Comparison of ENCODE assay signal across 3 cellular contexts in genomic region chr6:3911130-3911529, GRCh38.
TF ChIP-seq lines count a peak whose summit lies in the region.

No MANE protein-coding gene starts in this region.

TF ChIP-seq in SK-N-SH, 30 proteins besides CTCF, POLR2A, EP300 and RAD21 (continued from another document):
- no peak for TF ChIP-seq GABPA (IDR thresholded peaks at IDR 0.05; ENCODE audit: low read depth)
- no peak for TF ChIP-seq TCF12 (IDR thresholded peaks at IDR 0.05)
- no peak for TF ChIP-seq YY1 (IDR thresholded peaks at IDR 0.05; ENCODE audit: low read depth)
- TF ChIP-seq MAX (IDR thresholded peaks at IDR 0.05; ENCODE audit: low read depth): no peak
- no peak for TF ChIP-seq IRF3 (IDR thresholded peaks at IDR 0.05; ENCODE audit: low read depth, low read length)
- TF ChIP-seq SMC3 (IDR thresholded peaks at IDR 0.05; ENCODE audit: low read depth, low read length): no peak
- TF ChIP-seq NFIC (IDR thresholded peaks at IDR 0.05; ENCODE audit: borderline replicate concordance): no peak
- no peak for TF ChIP-seq SIN3A (IDR thresholded peaks at IDR 0.05; ENCODE audit: borderline replicate concordance, low read depth, low read length)
- no peak for TF ChIP-seq CHD2 (IDR thresholded peaks at IDR 0.05; ENCODE audit: low read length, partially characterized antibody)

TF ChIP-seq in SK-N-SH treated with all-trans-retinoic acid at 6 μM for 48 hours, 23 proteins besides CTCF, POLR2A, EP300 and RAD21 (continued from another document):
- TF ChIP-seq ESRRG (CRISPR knock-in tag; IDR thresholded peaks at IDR 0.05): no peak
- TF ChIP-seq ZFP30 (CRISPR knock-in tag; IDR thresholded peaks at IDR 0.05): no peak
- TF ChIP-seq, protein P1, sequence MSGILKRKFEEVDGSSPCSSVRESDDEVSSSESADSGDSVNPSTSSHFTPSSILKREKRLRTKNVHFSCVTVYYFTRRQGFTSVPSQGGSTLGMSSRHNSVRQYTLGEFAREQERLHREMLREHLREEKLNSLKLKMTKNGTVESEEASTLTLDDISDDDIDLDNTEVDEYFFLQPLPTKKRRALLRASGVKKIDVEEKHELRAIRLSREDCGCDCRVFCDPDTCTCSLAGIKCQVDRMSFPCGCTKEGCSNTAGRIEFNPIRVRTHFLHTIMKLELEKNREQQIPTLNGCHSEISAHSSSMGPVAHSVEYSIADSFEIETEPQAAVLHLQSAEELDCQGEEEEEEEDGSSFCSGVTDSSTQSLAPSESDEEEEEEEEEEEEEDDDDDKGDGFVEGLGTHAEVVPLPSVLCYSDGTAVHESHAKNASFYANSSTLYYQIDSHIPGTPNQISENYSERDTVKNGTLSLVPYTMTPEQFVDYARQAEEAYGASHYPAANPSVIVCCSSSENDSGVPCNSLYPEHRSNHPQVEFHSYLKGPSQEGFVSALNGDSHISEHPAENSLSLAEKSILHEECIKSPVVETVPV (CRISPR knock-in tag; IDR thresholded peaks at IDR 0.05): no peak
- TF ChIP-seq ZNF565 (CRISPR knock-in tag; conservative IDR thresholded peaks at IDR 0.05; ENCODE audit: low read depth): no peak
- TF ChIP-seq, protein P2, sequence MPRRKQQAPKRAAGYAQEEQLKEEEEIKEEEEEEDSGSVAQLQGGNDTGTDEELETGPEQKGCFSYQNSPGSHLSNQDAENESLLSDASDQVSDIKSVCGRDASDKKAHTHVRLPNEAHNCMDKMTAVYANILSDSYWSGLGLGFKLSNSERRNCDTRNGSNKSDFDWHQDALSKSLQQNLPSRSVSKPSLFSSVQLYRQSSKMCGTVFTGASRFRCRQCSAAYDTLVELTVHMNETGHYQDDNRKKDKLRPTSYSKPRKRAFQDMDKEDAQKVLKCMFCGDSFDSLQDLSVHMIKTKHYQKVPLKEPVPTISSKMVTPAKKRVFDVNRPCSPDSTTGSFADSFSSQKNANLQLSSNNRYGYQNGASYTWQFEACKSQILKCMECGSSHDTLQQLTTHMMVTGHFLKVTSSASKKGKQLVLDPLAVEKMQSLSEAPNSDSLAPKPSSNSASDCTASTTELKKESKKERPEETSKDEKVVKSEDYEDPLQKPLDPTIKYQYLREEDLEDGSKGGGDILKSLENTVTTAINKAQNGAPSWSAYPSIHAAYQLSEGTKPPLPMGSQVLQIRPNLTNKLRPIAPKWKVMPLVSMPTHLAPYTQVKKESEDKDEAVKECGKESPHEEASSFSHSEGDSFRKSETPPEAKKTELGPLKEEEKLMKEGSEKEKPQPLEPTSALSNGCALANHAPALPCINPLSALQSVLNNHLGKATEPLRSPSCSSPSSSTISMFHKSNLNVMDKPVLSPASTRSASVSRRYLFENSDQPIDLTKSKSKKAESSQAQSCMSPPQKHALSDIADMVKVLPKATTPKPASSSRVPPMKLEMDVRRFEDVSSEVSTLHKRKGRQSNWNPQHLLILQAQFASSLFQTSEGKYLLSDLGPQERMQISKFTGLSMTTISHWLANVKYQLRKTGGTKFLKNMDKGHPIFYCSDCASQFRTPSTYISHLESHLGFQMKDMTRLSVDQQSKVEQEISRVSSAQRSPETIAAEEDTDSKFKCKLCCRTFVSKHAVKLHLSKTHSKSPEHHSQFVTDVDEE (CRISPR knock-in tag; IDR thresholded peaks at IDR 0.05): no peak
- TF ChIP-seq ZFP3 (CRISPR knock-in tag; IDR thresholded peaks at IDR 0.05): no peak
- no peak for TF ChIP-seq OSR1 (CRISPR knock-in tag; IDR thresholded peaks at IDR 0.05)
- no peak for TF ChIP-seq RARB (CRISPR knock-in tag; IDR thresholded peaks at IDR 0.05)
- TF ChIP-seq, protein P3, sequence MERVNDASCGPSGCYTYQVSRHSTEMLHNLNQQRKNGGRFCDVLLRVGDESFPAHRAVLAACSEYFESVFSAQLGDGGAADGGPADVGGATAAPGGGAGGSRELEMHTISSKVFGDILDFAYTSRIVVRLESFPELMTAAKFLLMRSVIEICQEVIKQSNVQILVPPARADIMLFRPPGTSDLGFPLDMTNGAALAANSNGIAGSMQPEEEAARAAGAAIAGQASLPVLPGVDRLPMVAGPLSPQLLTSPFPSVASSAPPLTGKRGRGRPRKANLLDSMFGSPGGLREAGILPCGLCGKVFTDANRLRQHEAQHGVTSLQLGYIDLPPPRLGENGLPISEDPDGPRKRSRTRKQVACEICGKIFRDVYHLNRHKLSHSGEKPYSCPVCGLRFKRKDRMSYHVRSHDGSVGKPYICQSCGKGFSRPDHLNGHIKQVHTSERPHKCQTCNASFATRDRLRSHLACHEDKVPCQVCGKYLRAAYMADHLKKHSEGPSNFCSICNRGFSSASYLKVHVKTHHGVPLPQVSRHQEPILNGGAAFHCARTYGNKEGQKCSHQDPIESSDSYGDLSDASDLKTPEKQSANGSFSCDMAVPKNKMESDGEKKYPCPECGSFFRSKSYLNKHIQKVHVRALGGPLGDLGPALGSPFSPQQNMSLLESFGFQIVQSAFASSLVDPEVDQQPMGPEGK (CRISPR knock-in tag; IDR thresholded peaks at IDR 0.05; ENCODE audit: borderline replicate concordance): no peak

TF ChIP-seq in WTC11, 78 proteins besides CTCF, POLR2A, EP300 and RAD21 (continued from another document):
- TF ChIP-seq, protein P4, sequence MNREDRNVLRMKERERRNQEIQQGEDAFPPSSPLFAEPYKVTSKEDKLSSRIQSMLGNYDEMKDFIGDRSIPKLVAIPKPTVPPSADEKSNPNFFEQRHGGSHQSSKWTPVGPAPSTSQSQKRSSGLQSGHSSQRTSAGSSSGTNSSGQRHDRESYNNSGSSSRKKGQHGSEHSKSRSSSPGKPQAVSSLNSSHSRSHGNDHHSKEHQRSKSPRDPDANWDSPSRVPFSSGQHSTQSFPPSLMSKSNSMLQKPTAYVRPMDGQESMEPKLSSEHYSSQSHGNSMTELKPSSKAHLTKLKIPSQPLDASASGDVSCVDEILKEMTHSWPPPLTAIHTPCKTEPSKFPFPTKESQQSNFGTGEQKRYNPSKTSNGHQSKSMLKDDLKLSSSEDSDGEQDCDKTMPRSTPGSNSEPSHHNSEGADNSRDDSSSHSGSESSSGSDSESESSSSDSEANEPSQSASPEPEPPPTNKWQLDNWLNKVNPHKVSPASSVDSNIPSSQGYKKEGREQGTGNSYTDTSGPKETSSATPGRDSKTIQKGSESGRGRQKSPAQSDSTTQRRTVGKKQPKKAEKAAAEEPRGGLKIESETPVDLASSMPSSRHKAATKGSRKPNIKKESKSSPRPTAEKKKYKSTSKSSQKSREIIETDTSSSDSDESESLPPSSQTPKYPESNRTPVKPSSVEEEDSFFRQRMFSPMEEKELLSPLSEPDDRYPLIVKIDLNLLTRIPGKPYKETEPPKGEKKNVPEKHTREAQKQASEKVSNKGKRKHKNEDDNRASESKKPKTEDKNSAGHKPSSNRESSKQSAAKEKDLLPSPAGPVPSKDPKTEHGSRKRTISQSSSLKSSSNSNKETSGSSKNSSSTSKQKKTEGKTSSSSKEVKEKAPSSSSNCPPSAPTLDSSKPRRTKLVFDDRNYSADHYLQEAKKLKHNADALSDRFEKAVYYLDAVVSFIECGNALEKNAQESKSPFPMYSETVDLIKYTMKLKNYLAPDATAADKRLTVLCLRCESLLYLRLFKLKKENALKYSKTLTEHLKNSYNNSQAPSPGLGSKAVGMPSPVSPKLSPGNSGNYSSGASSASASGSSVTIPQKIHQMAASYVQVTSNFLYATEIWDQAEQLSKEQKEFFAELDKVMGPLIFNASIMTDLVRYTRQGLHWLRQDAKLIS (CRISPR knock-in tag; IDR thresholded peaks at IDR 0.05; ENCODE audit: borderline replicate concordance): no peak
- TF ChIP-seq TEAD1 (CRISPR knock-in tag; IDR thresholded peaks at IDR 0.05) (no peak), EMX1 (CRISPR knock-in tag; IDR thresholded peaks at IDR 0.05) (no peak), TCF7 (CRISPR knock-in tag; IDR thresholded peaks at IDR 0.05; ENCODE audit: low read depth) (no peak), ELF4 (CRISPR knock-in tag; IDR thresholded peaks at IDR 0.05; ENCODE audit: low read depth) (no peak), ATF3 (CRISPR knock-in tag; conservative IDR thresholded peaks at IDR 0.05) (no peak), ZNF396 (CRISPR knock-in tag; IDR thresholded peaks at IDR 0.05; ENCODE audit: borderline replicate concordance) (no peak), ZNF425 (CRISPR knock-in tag; conservative IDR thresholded peaks at IDR 0.05) (no peak), GRHL2 (CRISPR knock-in tag; IDR thresholded peaks at IDR 0.05; ENCODE audit: insufficient replicate concordance, severe bottlenecking) (no peak), CREM (CRISPR knock-in tag; IDR thresholded peaks at IDR 0.05) (no peak), OVOL2 (CRISPR knock-in tag; IDR thresholded peaks at IDR 0.05; ENCODE audit: borderline replicate concordance) (no peak), GABPB1 (CRISPR knock-in tag; IDR thresholded peaks at IDR 0.05) (no peak), ETV6 (CRISPR knock-in tag; IDR thresholded peaks at IDR 0.05) (no peak)
- TF ChIP-seq, protein P5, sequence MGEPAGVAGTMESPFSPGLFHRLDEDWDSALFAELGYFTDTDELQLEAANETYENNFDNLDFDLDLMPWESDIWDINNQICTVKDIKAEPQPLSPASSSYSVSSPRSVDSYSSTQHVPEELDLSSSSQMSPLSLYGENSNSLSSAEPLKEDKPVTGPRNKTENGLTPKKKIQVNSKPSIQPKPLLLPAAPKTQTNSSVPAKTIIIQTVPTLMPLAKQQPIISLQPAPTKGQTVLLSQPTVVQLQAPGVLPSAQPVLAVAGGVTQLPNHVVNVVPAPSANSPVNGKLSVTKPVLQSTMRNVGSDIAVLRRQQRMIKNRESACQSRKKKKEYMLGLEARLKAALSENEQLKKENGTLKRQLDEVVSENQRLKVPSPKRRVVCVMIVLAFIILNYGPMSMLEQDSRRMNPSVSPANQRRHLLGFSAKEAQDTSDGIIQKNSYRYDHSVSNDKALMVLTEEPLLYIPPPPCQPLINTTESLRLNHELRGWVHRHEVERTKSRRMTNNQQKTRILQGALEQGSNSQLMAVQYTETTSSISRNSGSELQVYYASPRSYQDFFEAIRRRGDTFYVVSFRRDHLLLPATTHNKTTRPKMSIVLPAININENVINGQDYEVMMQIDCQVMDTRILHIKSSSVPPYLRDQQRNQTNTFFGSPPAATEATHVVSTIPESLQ (CRISPR knock-in tag; IDR thresholded peaks at IDR 0.05): no peak
- TF ChIP-seq, protein P6, sequence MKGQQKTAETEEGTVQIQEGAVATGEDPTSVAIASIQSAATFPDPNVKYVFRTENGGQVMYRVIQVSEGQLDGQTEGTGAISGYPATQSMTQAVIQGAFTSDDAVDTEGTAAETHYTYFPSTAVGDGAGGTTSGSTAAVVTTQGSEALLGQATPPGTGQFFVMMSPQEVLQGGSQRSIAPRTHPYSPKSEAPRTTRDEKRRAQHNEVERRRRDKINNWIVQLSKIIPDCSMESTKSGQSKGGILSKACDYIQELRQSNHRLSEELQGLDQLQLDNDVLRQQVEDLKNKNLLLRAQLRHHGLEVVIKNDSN (CRISPR knock-in tag; IDR thresholded peaks at IDR 0.05): no peak
- TF ChIP-seq, protein P7, sequence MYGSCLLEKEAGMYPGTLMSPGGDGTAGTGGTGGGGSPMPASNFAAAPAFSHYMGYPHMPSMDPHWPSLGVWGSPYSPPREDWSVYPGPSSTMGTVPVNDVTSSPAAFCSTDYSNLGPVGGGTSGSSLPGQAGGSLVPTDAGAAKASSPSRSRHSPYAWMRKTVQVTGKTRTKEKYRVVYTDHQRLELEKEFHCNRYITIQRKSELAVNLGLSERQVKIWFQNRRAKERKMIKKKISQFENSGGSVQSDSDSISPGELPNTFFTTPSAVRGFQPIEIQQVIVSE (CRISPR knock-in tag; IDR thresholded peaks at IDR 0.05; ENCODE audit: borderline replicate concordance): no peak
- TF ChIP-seq, protein P8, sequence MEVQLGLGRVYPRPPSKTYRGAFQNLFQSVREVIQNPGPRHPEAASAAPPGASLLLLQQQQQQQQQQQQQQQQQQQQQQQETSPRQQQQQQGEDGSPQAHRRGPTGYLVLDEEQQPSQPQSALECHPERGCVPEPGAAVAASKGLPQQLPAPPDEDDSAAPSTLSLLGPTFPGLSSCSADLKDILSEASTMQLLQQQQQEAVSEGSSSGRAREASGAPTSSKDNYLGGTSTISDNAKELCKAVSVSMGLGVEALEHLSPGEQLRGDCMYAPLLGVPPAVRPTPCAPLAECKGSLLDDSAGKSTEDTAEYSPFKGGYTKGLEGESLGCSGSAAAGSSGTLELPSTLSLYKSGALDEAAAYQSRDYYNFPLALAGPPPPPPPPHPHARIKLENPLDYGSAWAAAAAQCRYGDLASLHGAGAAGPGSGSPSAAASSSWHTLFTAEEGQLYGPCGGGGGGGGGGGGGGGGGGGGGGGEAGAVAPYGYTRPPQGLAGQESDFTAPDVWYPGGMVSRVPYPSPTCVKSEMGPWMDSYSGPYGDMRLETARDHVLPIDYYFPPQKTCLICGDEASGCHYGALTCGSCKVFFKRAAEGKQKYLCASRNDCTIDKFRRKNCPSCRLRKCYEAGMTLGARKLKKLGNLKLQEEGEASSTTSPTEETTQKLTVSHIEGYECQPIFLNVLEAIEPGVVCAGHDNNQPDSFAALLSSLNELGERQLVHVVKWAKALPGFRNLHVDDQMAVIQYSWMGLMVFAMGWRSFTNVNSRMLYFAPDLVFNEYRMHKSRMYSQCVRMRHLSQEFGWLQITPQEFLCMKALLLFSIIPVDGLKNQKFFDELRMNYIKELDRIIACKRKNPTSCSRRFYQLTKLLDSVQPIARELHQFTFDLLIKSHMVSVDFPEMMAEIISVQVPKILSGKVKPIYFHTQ (CRISPR knock-in tag; IDR thresholded peaks at IDR 0.05): no peak
